15 cellular contexts compared by ENCODE assay signal in genomic region chr5:159186319-159186718, GRCh38. TPM values are rescaled to one million over a fixed set of nuclear protein-coding genes. Genes with fewer than 3 reads are reported as not detected.
DNase-seq lines count a peak whose midpoint lies in the region; ATAC-seq and TF ChIP-seq lines count a peak whose summit lies in the region.
"Had no signal": no experiment of that assay in that cellular context is flagged by ENCODE, and none has a peak within 500 bp of the region (broad histone marks: within the 10 kb centered on the region; RNA-seq: fewer than 3 reads in every experiment).

No MANE protein-coding gene starts in this region.

- H3K4me3 ChIP-seq in RWPE2 (ENCODE audit: severe bottlenecking) (no peak overlapping the region), prostate gland (no peak overlapping the region), coronary artery (no peak overlapping the region)
- H3K4me3 ChIP-seq: suprapubic skin had no signal

- H3K9me3 Mint-ChIP-seq in activated CD4-positive, alpha-beta memory T cell treated with anti-CD3 and anti-CD28 coated beads for 36 hours: no peaks in the 10 kb centered on the region
- no peaks in the 10 kb centered on the region for H3K9me3 Mint-ChIP-seq in activated CD4-positive, alpha-beta memory T cell treated with anti-CD3 and anti-CD28 coated beads, Interleukin-2, amount 10 ng/mL, durations not matched to agents 7 days and 5 days

- DNase-seq in activated CD4-positive, alpha-beta memory T cell treated with anti-CD3 and anti-CD28 coated beads for 36 hours: no peak
- DNase-seq in activated CD4-positive, alpha-beta memory T cell treated with anti-CD3 and anti-CD28 coated beads, Interleukin-2, amount 10 ng/mL, durations not matched to agents 7 days and 5 days: no peak
- no peak for DNase-seq in RWPE2 (ENCODE audit: low spot score)
- DNase-seq in foreskin keratinocyte: no peak
- DNase-seq in prostate gland (ENCODE audit: low spot score): peak; percentile 63
- no peak for DNase-seq in kidney glomerular epithelial cell (lab: John Stamatoyannopoulos, UW)
- no peak for DNase-seq in coronary artery (ENCODE audit: low spot score)
- DNase-seq: cerebellar nuclear complex; GDM1; NCI-H1930; NCI-H524; stimulated activated CD4-positive, alpha-beta T cell treated with anti-CD3 and anti-CD28 coated beads, Interleukin-15, amount 100 ng/mL, for 24 hours; WERI-Rb-1 had no signal

- peaks cover 27% of the 10 kb centered on the region for H3K36me3 Mint-ChIP-seq in activated CD4-positive, alpha-beta memory T cell treated with anti-CD3 and anti-CD28 coated beads for 36 hours
- H3K36me3 Mint-ChIP-seq in activated CD4-positive, alpha-beta memory T cell treated with anti-CD3 and anti-CD28 coated beads, Interleukin-2, amount 10 ng/mL, durations not matched to agents 7 days and 5 days (ENCODE audit: low read depth): peaks cover 49% of the 10 kb centered on the region

- H3K27ac Mint-ChIP-seq in activated CD4-positive, alpha-beta memory T cell treated with anti-CD3 and anti-CD28 coated beads for 36 hours: peak overlapping the region; percentile 47
- no peak overlapping the region for H3K27ac Mint-ChIP-seq in activated CD4-positive, alpha-beta memory T cell treated with anti-CD3 and anti-CD28 coated beads, Interleukin-2, amount 10 ng/mL, durations not matched to agents 7 days and 5 days

- H3K4me1 Mint-ChIP-seq in activated CD4-positive, alpha-beta memory T cell treated with anti-CD3 and anti-CD28 coated beads for 36 hours (ENCODE audit: low read depth): peaks cover 64% of the 10 kb centered on the region
- peaks cover 40% of the 10 kb centered on the region for H3K4me1 Mint-ChIP-seq in activated CD4-positive, alpha-beta memory T cell treated with anti-CD3 and anti-CD28 coated beads, Interleukin-2, amount 10 ng/mL, durations not matched to agents 7 days and 5 days

- CTCF ChIA-PET in activated CD4-positive, alpha-beta memory T cell treated with anti-CD3 and anti-CD28 coated beads for 36 hours (lab: Charles Lee): interaction anchor here (0.6 to 2.0 kb wide), 4 partner anchors 18 to 127 kb away, joined by 3 to 7 read pairs (median 4); no protein-coding TSS in a partner anchor
- CTCF ChIA-PET in activated CD4-positive, alpha-beta memory T cell treated with anti-CD3 and anti-CD28 coated beads, Interleukin-2, amount 10 ng/mL, durations not matched to agents 7 days and 5 days (lab: Charles Lee): interaction anchor here (1.8 kb wide), 1 partner anchor 11 kb away, joined by 5 read pairs; no protein-coding TSS in a partner anchor

- ATAC-seq in RWPE2 (ENCODE audit: low read depth) (peak; percentile 72), foreskin keratinocyte (no peak), GM21528 (IDR thresholded peaks at IDR 0.05; ENCODE audit: low FRiP score, unreplicated experiment) (no peak)

- no peaks in the 10 kb centered on the region for H3K27me3 Mint-ChIP-seq in activated CD4-positive, alpha-beta memory T cell treated with anti-CD3 and anti-CD28 coated beads for 36 hours
- no peaks in the 10 kb centered on the region for H3K27me3 Mint-ChIP-seq in activated CD4-positive, alpha-beta memory T cell treated with anti-CD3 and anti-CD28 coated beads, Interleukin-2, amount 10 ng/mL, durations not matched to agents 7 days and 5 days

- TF ChIP-seq CTCF in RWPE2 (IDR thresholded peaks at IDR 0.05; ENCODE audit: poor library complexity, severe bottlenecking) (no peak), foreskin keratinocyte (conservative IDR thresholded peaks at IDR 0.05) (no peak), prostate gland (IDR thresholded peaks at IDR 0.05) (no peak), coronary artery (IDR thresholded peaks at IDR 0.05) (no peak)

- H3K9me3 ChIP-seq in RWPE2 (ENCODE audit: severe bottlenecking) (no peaks in the 10 kb centered on the region), prostate gland (no peaks in the 10 kb centered on the region)
- H3K9me3 ChIP-seq: suprapubic skin had no signal

- H3K27ac ChIP-seq in RWPE2 (ENCODE audit: poor library complexity, severe bottlenecking): peak overlapping the region; percentile 95
- H3K27ac ChIP-seq in foreskin keratinocyte: peak overlapping the region; percentile 96
- H3K27ac ChIP-seq in prostate gland: peak overlapping the region; percentile 63 to 77
- H3K27ac ChIP-seq in coronary artery: no peak overlapping the region
- H3K27ac ChIP-seq: suprapubic skin, WERI-Rb-1 had no signal

- intact Hi-C loops in activated CD4-positive, alpha-beta memory T cell treated with anti-CD3 and anti-CD28 coated beads for 36 hours (cut with micrococcal nuclease): no loop called here
- intact Hi-C loops in prostate gland (cut with DNase I): no loop called here

- WGBS in prostate gland: 43% methylated on average over 4 of the region's 4 CpGs

- TF ChIP-seq POLR2A in prostate gland (IDR thresholded peaks at IDR 0.05): peak; percentile 13

- no peak overlapping the region for H3K4me3 Mint-ChIP-seq in activated CD4-positive, alpha-beta memory T cell treated with anti-CD3 and anti-CD28 coated beads for 36 hours
- H3K4me3 Mint-ChIP-seq in activated CD4-positive, alpha-beta memory T cell treated with anti-CD3 and anti-CD28 coated beads, Interleukin-2, amount 10 ng/mL, durations not matched to agents 7 days and 5 days: no peak overlapping the region

- POLR2A ChIA-PET in activated CD4-positive, alpha-beta memory T cell treated with anti-CD3 and anti-CD28 coated beads for 36 hours (lab: Charles Lee): interaction anchor here (1.8 kb wide), 1 partner anchor 21 kb away, joined by 6 read pairs; no protein-coding TSS in a partner anchor
- POLR2A ChIA-PET in activated CD4-positive, alpha-beta memory T cell treated with anti-CD3 and anti-CD28 coated beads, Interleukin-2, amount 10 ng/mL, durations not matched to agents 7 days and 5 days (lab: Charles Lee): interaction anchor here (0.9 to 3.0 kb wide), 3 partner anchors 10 to 22 kb away, joined by 3 to 13 read pairs (median 4); no protein-coding TSS in a partner anchor

- peaks cover 78% of the 10 kb centered on the region for H3K4me1 ChIP-seq in RWPE2 (ENCODE audit: insufficient read depth, poor library complexity, severe bottlenecking)
- H3K4me1 ChIP-seq in foreskin keratinocyte: peaks cover 28% of the 10 kb centered on the region
- H3K4me1 ChIP-seq in prostate gland (replicated peaks): peaks cover 11% of the 10 kb centered on the region

- H3K27me3 ChIP-seq in RWPE2 (ENCODE audit: insufficient read depth, poor library complexity, severe bottlenecking) (no peaks in the 10 kb centered on the region), foreskin keratinocyte (no peaks in the 10 kb centered on the region), prostate gland (replicated peaks; ENCODE audit: insufficient read depth) (no peaks in the 10 kb centered on the region)
- H3K27me3 ChIP-seq: suprapubic skin had no signal

- H3K36me3 ChIP-seq in RWPE2 (ENCODE audit: low read depth) (peaks cover 88% of the 10 kb centered on the region), prostate gland (no peaks in the 10 kb centered on the region)

RNA-seq across cellular contexts. Expression of gene RNF145, which starts 23.0 kb away (rescaled TPM):
- total RNA-seq in activated CD4-positive, alpha-beta memory T cell treated with anti-CD3 and anti-CD28 coated beads for 36 hours: 10 to 100 TPM; 91.4 to 92.6 TPM
- total RNA-seq in activated CD4-positive, alpha-beta memory T cell treated with anti-CD3 and anti-CD28 coated beads, Interleukin-2, amount 10 ng/mL, durations not matched to agents 7 days and 5 days: 100 to 1,000 TPM; 126 to 127 TPM
- total RNA-seq in foreskin keratinocyte (56.2 and 58.3 TPM in 2 replicates), prostate gland (10 to 100 TPM; 38.6 to 50.5 TPM)
- 43.3 and 50.1 TPM in 2 replicates for polyA plus RNA-seq in foreskin keratinocyte

Comparison
In these comparisons a context has a peak if more than half of its experiments do, and no peak if none do; other contexts are left out.
1. H3K27ac ChIP-seq: peak in RWPE2 (single experiment), foreskin keratinocyte (single experiment) and prostate gland (2 of 2); none in coronary artery (0 of 2).